22 cellular contexts compared by ENCODE assay signal in the genomic region with DNA sequence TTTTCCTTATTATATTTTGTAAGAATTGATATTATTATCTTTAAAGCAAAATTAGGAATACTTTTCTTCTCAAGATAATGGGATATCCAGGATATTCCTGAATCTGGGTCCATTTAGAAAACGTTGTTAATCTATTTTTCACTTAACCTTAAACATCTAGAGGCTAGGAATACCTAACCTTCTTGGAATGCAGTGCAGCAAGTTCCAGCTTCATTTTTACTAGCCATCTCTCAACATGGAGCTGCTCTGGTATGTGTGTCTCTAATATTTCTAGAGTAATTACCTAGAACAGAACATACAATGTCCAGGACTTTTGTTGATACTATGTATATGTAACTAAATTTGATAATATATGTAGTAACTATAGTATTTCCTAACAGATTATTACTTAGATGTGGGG.
"Had no signal": no experiment of that assay in that cellular context is flagged by ENCODE, and none has a peak within 500 bp of the region (broad histone marks: within the 10 kb centered on the region; RNA-seq: fewer than 3 reads in every experiment).

No MANE protein-coding gene starts in this region.

- H3K27me3 ChIP-seq: colonic mucosa, esophagus muscularis mucosa, gastrocnemius medialis, heart right ventricle, left lung had no signal

- H3K4me3 ChIP-seq: colonic mucosa, esophagus muscularis mucosa, gastrocnemius medialis, heart right ventricle, left lung, lower lobe of right lung had no signal

- DNase-seq: colonic mucosa; cortex of kidney; effector CD8-positive, alpha-beta T cell; effector memory CD8-positive, alpha-beta T cell; endodermal cell; foreskin melanocyte; gastrocnemius medialis; glutamatergic neuron; head of caudate nucleus; heart right ventricle; hippocampal formation; left cardiac atrium; left lung; left ventricle myocardium superior; lower lobe of right lung; mesenchymal stem cell; midbrain had no signal

- H3K9me3 ChIP-seq: colonic mucosa, esophagus muscularis mucosa, gastrocnemius medialis, heart right ventricle, left lung, lower lobe of right lung had no signal

- ATAC-seq: effector memory CD8-positive, alpha-beta T cell; gastrocnemius medialis; heart right ventricle; left cardiac atrium; left lung; left ventricle myocardium superior; lower lobe of right lung had no signal

- H3K9me3 Mint-ChIP-seq: dendritic cell treated with granulocyte-macrophage colony-stimulating factor and Interleukin-4, amounts not matched to agents 40 ng/mL and 50 ng/mL, for 4 days; effector memory CD8-positive, alpha-beta T cell; endodermal cell had no signal

- H3K27ac ChIP-seq: colonic mucosa, esophagus muscularis mucosa, gastrocnemius medialis, heart right ventricle, left lung, lower lobe of right lung had no signal

- FAIRE-seq: endometrium, islet of Langerhans, keratinocyte had no signal

- H3K36me3 ChIP-seq: colonic mucosa, esophagus muscularis mucosa, gastrocnemius medialis, heart right ventricle, left lung, lower lobe of right lung had no signal

- H3K4me1 Mint-ChIP-seq: endodermal cell had no signal

- H3K4me1 ChIP-seq: colonic mucosa, esophagus muscularis mucosa, gastrocnemius medialis, heart right ventricle, left lung, lower lobe of right lung had no signal

- H3K27me3 Mint-ChIP-seq: dendritic cell treated with granulocyte-macrophage colony-stimulating factor and Interleukin-4, amounts not matched to agents 40 ng/mL and 50 ng/mL, for 4 days had no signal

- H3K4me3 Mint-ChIP-seq: dendritic cell treated with granulocyte-macrophage colony-stimulating factor and Interleukin-4, amounts not matched to agents 40 ng/mL and 50 ng/mL, for 4 days; effector memory CD8-positive, alpha-beta T cell; endodermal cell had no signal

- H3K27ac Mint-ChIP-seq: dendritic cell treated with granulocyte-macrophage colony-stimulating factor and Interleukin-4, amounts not matched to agents 40 ng/mL and 50 ng/mL, for 4 days; effector memory CD8-positive, alpha-beta T cell; endodermal cell had no signal
